ENCODE assay signal across 12 cellular contexts in the genomic region with DNA sequence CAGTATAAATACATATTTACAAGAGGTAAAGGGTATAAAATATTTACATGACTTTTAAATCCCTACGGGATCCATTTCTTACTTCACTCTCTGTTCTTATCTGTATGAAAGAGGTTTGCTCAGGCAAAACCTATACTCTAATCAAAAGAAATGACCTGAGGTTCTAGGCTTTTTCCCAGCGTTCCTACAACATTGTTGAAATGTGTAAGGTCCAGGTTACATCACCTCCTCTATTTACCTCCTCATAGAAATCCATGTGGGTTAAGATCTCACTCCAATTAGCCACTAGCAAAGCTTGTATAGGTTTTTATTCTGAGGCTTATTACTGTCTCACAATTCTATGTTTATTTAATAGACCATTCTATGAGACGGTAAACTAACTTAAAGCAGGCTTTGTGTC. TPM values are rescaled to one million over a fixed set of nuclear protein-coding genes. Genes with fewer than 3 reads are reported as not detected.
"Had no signal": no experiment of that assay in that cellular context is flagged by ENCODE, and none has a peak within 500 bp of the region (broad histone marks: within the 10 kb centered on the region; RNA-seq: fewer than 3 reads in every experiment).

No MANE protein-coding gene starts in this region.

- ATAC-seq: HCT116, HepG2 had no signal

- H3K9me3 ChIP-seq: HAP-1 had no signal

- H3K27ac ChIP-seq: GM23248, HL-60 had no signal

- H3K4me3 ChIP-seq: GM23248, HAP-1 had no signal

- H2AFZ ChIP-seq: GM23248 had no signal

- H3K9ac ChIP-seq: GM23248 had no signal

- H3K4me1 ChIP-seq: HAP-1 had no signal

- DNase-seq: GM23248, GOT3, H7, HFFc6, KBM-7 had no signal

- H3K36me3 ChIP-seq: HAP-1 had no signal

RNA-seq across cellular contexts. Expression of a gene that starts 12.0 kb away (rescaled TPM):
- total RNA-seq: GM23248, H4, H7, HepG2, HFFc6, HT1080 had no signal
- polyA plus RNA-seq: GM23248, HepG2, IgD-negative memory B cell had no signal

RNA-seq across cellular contexts. Expression of a gene that starts 27.2 kb away (rescaled TPM):
- total RNA-seq: GM23248, H4, H7, HepG2, HFFc6, HT1080 had no signal
- polyA plus RNA-seq: GM23248, HepG2, IgD-negative memory B cell had no signal

RNA-seq across cellular contexts. Expression of a gene that starts 35.3 kb away (rescaled TPM):
- total RNA-seq: GM23248, H4, H7, HepG2, HFFc6, HT1080 had no signal
- polyA plus RNA-seq: GM23248, HepG2, IgD-negative memory B cell had no signal

RNA-seq across cellular contexts. Expression of a gene that starts 58.5 kb away (rescaled TPM):
- total RNA-seq: GM23248, H4, H7, HepG2, HFFc6, HT1080 had no signal
- polyA plus RNA-seq: GM23248, HepG2, IgD-negative memory B cell had no signal
